ENCODE assay signal across 1 cellular context in the genomic region with DNA sequence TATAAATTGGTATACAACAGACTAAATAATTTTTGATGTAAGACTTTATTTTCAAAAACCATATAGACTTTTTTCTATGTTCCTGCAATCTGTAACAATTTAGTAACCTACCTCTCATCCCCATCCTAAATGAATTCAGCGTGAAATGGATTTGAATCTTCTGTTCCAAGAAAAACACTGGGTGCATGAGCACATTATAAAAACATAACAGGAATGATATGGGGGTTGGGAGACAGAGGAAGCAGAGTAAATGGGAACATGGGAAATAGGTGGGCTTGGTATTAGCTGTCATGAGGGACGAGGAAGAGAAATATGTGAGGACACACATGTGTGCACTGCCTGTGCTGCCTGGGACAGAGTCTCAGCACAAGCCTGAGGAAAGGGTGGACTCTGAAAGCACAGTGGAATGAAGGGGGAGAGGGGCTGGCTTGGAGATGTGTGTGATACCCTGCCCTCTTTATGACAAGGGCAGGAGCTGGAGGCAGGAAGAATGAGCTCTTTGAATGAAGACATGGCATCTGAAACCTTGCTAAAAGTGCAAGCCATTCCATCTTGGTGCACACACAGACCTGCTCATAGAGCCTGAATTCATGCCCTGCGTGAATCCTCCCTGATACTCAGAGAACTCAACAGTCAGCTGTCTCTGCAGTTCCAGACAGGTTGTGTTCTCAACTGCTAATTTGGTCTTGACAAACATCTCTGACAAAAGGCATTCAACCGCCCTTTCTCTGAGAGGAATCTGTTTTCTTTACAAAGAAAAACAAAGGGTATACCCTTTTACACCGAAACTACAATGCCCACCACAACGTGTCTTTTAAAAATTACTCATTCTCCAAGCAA.
TF ChIP-seq lines count a peak whose summit lies in the region.

No MANE protein-coding gene starts in this region.

TF ChIP-seq in SK-N-SH treated with all-trans-retinoic acid at 6 μM for 48 hours, 23 proteins besides CTCF, POLR2A, EP300 and RAD21 (continued from another document):
- TF ChIP-seq, protein P1, sequence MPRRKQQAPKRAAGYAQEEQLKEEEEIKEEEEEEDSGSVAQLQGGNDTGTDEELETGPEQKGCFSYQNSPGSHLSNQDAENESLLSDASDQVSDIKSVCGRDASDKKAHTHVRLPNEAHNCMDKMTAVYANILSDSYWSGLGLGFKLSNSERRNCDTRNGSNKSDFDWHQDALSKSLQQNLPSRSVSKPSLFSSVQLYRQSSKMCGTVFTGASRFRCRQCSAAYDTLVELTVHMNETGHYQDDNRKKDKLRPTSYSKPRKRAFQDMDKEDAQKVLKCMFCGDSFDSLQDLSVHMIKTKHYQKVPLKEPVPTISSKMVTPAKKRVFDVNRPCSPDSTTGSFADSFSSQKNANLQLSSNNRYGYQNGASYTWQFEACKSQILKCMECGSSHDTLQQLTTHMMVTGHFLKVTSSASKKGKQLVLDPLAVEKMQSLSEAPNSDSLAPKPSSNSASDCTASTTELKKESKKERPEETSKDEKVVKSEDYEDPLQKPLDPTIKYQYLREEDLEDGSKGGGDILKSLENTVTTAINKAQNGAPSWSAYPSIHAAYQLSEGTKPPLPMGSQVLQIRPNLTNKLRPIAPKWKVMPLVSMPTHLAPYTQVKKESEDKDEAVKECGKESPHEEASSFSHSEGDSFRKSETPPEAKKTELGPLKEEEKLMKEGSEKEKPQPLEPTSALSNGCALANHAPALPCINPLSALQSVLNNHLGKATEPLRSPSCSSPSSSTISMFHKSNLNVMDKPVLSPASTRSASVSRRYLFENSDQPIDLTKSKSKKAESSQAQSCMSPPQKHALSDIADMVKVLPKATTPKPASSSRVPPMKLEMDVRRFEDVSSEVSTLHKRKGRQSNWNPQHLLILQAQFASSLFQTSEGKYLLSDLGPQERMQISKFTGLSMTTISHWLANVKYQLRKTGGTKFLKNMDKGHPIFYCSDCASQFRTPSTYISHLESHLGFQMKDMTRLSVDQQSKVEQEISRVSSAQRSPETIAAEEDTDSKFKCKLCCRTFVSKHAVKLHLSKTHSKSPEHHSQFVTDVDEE (CRISPR knock-in tag; IDR thresholded peaks at IDR 0.05), result no peak
- no peak for TF ChIP-seq BACH2 (CRISPR knock-in tag; IDR thresholded peaks at IDR 0.05; ENCODE audit: borderline replicate concordance)
